In the genomic region with DNA sequence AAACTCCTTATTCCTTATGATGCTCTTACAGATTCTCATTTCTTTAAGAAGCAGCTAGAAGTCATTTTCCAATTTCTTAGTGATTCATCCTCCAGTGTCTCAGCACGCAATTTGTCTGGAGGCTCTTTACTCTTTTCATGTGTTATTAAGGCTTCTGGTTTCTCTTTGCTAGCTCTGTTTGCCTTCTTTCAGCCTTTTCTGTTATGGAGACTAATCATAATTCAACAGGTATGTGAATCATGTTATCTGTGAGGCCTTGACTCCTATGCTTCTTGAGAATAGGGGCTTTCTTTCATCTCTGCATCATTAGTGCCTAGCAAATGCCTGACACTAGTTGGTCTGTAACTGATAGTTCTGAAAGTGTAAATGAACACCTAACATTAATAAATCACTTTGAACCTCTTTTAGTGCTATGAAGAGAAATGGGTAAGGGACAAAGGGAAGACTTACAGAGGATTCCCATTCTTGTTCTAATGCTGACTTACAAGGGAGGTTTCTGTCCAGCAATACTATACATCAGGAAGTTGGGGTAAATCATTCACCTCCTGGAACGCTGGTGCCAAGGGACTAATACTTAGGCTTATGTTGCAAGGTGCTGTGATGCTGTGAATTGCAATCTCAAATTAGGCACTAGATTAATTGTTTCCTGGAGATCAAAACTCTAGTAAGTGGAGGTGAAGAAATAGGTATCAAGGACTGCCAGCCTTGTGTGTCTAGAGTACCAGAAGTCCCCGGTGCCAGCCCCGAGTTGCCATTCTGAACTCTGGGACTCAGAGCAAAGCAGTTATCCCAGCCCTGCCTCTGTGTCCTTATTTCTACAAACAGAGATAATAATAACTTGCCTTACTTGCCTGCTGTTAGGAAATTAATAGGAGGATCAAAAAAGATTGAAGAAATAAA, we compare ENCODE assay signal across 23 cellular contexts.
"Had no signal": no experiment of that assay in that cellular context is flagged by ENCODE, and none has a peak within 500 bp of the region (broad histone marks: within the 10 kb centered on the region; RNA-seq: fewer than 3 reads in every experiment).

No MANE protein-coding gene starts in this region.

- H3K4me1 Mint-ChIP-seq: activated B cell treated with CpG ODN at 0.5 μM for 24 hours; activated CD4-positive, alpha-beta T cell treated with anti-CD3 and anti-CD28 coated beads for 36 hours; activated naive CD8-positive, alpha-beta T cell treated with anti-CD3 and anti-CD28 coated beads, Interleukin-2, amount 10 ng/mL, durations not matched to agents 7 days and 5 days; natural killer cell; T-helper 17 cell had no signal

- H3K27ac ChIP-seq: breast epithelium, spleen, thoracic aorta had no signal

- H3K36me3 Mint-ChIP-seq: activated CD4-positive, alpha-beta memory T cell treated with anti-CD3 and anti-CD28 coated beads for 36 hours; activated naive CD8-positive, alpha-beta T cell treated with anti-CD3 and anti-CD28 coated beads, Interleukin-2, amount 10 ng/mL, durations not matched to agents 7 days and 5 days; natural killer cell had no signal

- H3K4me3 Mint-ChIP-seq: activated B cell treated with CpG ODN at 0.5 μM for 24 hours; activated CD4-positive, alpha-beta memory T cell treated with anti-CD3 and anti-CD28 coated beads for 36 hours; activated CD4-positive, alpha-beta T cell treated with anti-CD3 and anti-CD28 coated beads for 36 hours; activated naive CD4-positive, alpha-beta T cell treated with anti-CD3 and anti-CD28 coated beads for 36 hours; activated naive CD8-positive, alpha-beta T cell treated with anti-CD3 and anti-CD28 coated beads, Interleukin-2, amount 10 ng/mL, durations not matched to agents 7 days and 5 days; natural killer cell; T-helper 17 cell; type B pancreatic cell had no signal

- H3K9me3 Mint-ChIP-seq: activated B cell treated with CpG ODN at 0.5 μM for 24 hours; activated CD4-positive, alpha-beta memory T cell treated with anti-CD3 and anti-CD28 coated beads for 36 hours had no signal

- H3K36me3 ChIP-seq: breast epithelium, spleen, thoracic aorta had no signal

- H3K4me3 ChIP-seq: breast epithelium, spleen, thoracic aorta had no signal

- H3K4me1 ChIP-seq: breast epithelium, spleen had no signal

- H3K27me3 ChIP-seq: breast epithelium, spleen had no signal

- DNase-seq: activated B cell treated with CpG ODN at 0.5 μM for 24 hours; activated CD4-positive, alpha-beta memory T cell treated with anti-CD3 and anti-CD28 coated beads for 36 hours; activated CD4-positive, alpha-beta T cell treated with anti-CD3 and anti-CD28 coated beads for 36 hours; activated naive CD4-positive, alpha-beta T cell treated with anti-CD3 and anti-CD28 coated beads for 36 hours; activated naive CD8-positive, alpha-beta T cell treated with anti-CD3 and anti-CD28 coated beads, Interleukin-2, amount 10 ng/mL, durations not matched to agents 7 days and 5 days; activated T-cell treated with anti-CD3 and anti-CD28 coated beads, Interleukin-2, amount 50 U/mL, for 48 hours; amniotic stem cell; erythroblast; head of caudate nucleus; hypothalamus; left colon; midbrain; natural killer cell; spleen; stimulated activated CD4-positive, alpha-beta T cell treated with anti-CD3 and anti-CD28 coated beads, Interleukin-4, amount 100 ng/mL, for 24 hours; stimulated activated naive CD4-positive, alpha-beta T cell treated with Interleukin-2 at 50 U/mL for 16 hours; SW 1271; T-helper 17 cell had no signal

- ATAC-seq: activated CD4-positive, alpha-beta T cell treated with anti-CD3 and anti-CD28 coated beads for 36 hours; left colon; natural killer cell; T-helper 17 cell had no signal

- H3K27ac Mint-ChIP-seq: activated B cell treated with CpG ODN at 0.5 μM for 24 hours; activated CD4-positive, alpha-beta memory T cell treated with anti-CD3 and anti-CD28 coated beads for 36 hours; activated CD4-positive, alpha-beta T cell treated with anti-CD3 and anti-CD28 coated beads for 36 hours; activated naive CD4-positive, alpha-beta T cell treated with anti-CD3 and anti-CD28 coated beads for 36 hours; activated naive CD8-positive, alpha-beta T cell treated with anti-CD3 and anti-CD28 coated beads, Interleukin-2, amount 10 ng/mL, durations not matched to agents 7 days and 5 days; natural killer cell; progenitor cell of endocrine pancreas; T-helper 17 cell; type B pancreatic cell had no signal

- H3K9me3 ChIP-seq: breast epithelium, thoracic aorta had no signal

- FAIRE-seq: frontal cortex had no signal

- H3K27me3 Mint-ChIP-seq: activated B cell treated with CpG ODN at 0.5 μM for 24 hours; activated CD4-positive, alpha-beta memory T cell treated with anti-CD3 and anti-CD28 coated beads for 36 hours; activated CD4-positive, alpha-beta T cell treated with anti-CD3 and anti-CD28 coated beads for 36 hours; activated naive CD8-positive, alpha-beta T cell treated with anti-CD3 and anti-CD28 coated beads, Interleukin-2, amount 10 ng/mL, durations not matched to agents 7 days and 5 days; T-helper 17 cell; type B pancreatic cell had no signal
